In the genomic region with DNA sequence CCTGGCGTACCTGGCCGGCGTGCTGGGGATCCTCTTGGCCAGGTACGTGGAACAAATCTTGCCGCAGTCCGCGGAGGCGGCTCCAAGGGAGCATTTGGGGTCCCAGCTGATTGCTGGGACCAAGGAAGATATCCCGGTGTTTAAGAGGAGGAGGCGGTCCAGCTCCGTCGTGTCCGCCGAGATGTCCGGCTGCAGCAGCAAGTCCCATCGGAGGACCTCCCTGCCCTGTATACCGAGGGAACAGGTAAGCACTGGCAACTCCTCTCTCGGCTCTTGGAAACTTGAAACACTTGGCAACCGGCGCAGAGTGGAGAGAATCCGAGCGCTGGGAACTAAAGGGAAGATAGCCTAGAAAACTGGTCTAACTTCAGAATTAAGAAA, we compare ENCODE assay signal across 1 cellular context.
TF ChIP-seq lines count a peak whose summit lies in the region.

No MANE protein-coding gene starts in this region.

TF ChIP-seq in SK-N-SH, 30 proteins besides CTCF, POLR2A, EP300 and RAD21 (continued from another document):
- TF ChIP-seq, protein P1, sequence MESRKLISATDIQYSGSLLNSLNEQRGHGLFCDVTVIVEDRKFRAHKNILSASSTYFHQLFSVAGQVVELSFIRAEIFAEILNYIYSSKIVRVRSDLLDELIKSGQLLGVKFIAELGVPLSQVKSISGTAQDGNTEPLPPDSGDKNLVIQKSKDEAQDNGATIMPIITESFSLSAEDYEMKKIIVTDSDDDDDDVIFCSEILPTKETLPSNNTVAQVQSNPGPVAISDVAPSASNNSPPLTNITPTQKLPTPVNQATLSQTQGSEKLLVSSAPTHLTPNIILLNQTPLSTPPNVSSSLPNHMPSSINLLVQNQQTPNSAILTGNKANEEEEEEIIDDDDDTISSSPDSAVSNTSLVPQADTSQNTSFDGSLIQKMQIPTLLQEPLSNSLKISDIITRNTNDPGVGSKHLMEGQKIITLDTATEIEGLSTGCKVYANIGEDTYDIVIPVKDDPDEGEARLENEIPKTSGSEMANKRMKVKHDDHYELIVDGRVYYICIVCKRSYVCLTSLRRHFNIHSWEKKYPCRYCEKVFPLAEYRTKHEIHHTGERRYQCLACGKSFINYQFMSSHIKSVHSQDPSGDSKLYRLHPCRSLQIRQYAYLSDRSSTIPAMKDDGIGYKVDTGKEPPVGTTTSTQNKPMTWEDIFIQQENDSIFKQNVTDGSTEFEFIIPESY (IDR thresholded peaks at IDR 0.05; ENCODE audit: borderline replicate concordance, low read depth): no peak
- no peak for TF ChIP-seq POLR2AphosphoS5 (IDR thresholded peaks at IDR 0.05; ENCODE audit: low read depth, low read length)
- no peak for TF ChIP-seq USF1 (IDR thresholded peaks at IDR 0.05; ENCODE audit: borderline replicate concordance, low read depth)
